ENCODE assay signal across 1 cellular context in genomic region chr16:1771864-1772361, GRCh38.
TF ChIP-seq lines count a peak whose summit lies in the region.

No MANE protein-coding gene starts in this region.

TF ChIP-seq in endothelial cell of umbilical vein, 7 proteins besides CTCF, POLR2A, EP300 and RAD21 (continued from another document):
- TF ChIP-seq JUN (IDR thresholded peaks at IDR 0.05; ENCODE audit: borderline replicate concordance, insufficient read depth, insufficient read length, low read depth): no peak
